Comparison of ENCODE assay signal across 22 cellular contexts in the genomic region with DNA sequence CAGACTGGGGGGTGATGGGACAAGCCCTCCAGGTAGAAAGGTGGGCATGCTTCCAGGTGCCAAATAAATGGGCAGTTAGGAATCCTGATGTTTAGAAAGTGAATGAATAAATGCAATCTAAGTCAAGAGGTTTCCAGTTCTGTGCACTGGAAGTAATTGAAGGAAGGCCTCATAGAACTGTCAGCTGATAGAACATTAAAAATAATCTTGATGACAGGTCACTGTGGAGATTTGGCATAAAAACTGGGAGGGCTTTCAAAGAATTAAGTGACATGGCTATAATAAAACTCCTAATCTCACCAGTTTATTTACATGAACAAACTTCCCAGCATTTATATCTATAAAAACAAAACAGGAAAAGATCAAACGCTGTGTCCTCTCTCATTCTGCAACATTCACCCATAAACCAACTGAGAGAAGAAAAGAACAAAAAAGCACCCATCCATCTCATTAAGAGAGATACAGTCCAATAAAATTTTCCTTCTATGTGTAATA.
"Had no signal": no experiment of that assay in that cellular context is flagged by ENCODE, and none has a peak within 500 bp of the region (broad histone marks: within the 10 kb centered on the region; RNA-seq: fewer than 3 reads in every experiment).

No MANE protein-coding gene starts in this region.

- H3K27ac Mint-ChIP-seq: activated T-helper 2 cell treated with anti-CD3 and anti-CD28 coated beads, Interferon-gamma antibody, Interleukin-2, Interleukin-4, amounts not matched to agents 10 μg/mL and 5 μg/mL and 100 μg/mL, durations not matched to agents 14 hours and 24 hours and 36 hours had no signal

- H3K9me3 ChIP-seq: MG63, Peyer's patch, SJCRH30, SK-N-SH had no signal

- H3K4me3 ChIP-seq: MG63, Peyer's patch, SJCRH30 had no signal

- ATAC-seq: activated CD4-positive, CD25-positive, alpha-beta regulatory T cell treated with anti-CD3 and anti-CD28 coated beads, Interleukin-2, amount 50 U/mL, for 24 hours; activated naive CD4-positive, alpha-beta T cell treated with anti-CD3 and anti-CD28 coated beads, Interleukin-2, amount 50 U/mL, for 72 hours; activated T-cell treated with anti-CD3 and anti-CD28 coated beads, Interleukin-2, amount 50 U/mL, for 72 hours had no signal

- H3K4me3 Mint-ChIP-seq: activated CD4-positive, alpha-beta T cell treated with anti-CD3 and anti-CD28 coated beads, Interleukin-2, amount 10 ng/mL, durations not matched to agents 24 days and 14 days; activated T-cell treated with anti-CD3 and anti-CD28 coated beads, Interleukin-2, amount 50 U/mL, for 72 hours had no signal

- H3K27ac ChIP-seq: Peyer's patch, RWPE1, SJCRH30 had no signal

- H3K9me3 Mint-ChIP-seq: activated CD4-positive, alpha-beta T cell treated with anti-CD3 and anti-CD28 coated beads, Interleukin-2, amount 10 ng/mL, durations not matched to agents 24 days and 14 days; activated naive CD4-positive, alpha-beta T cell treated with anti-CD3 and anti-CD28 coated beads, Interleukin-2, amount 50 U/mL, for 72 hours; activated T-cell treated with anti-CD3 and anti-CD28 coated beads, Interleukin-2, amount 50 U/mL, for 72 hours; activated T-helper 2 cell treated with anti-CD3 and anti-CD28 coated beads, Interferon-gamma antibody, Interleukin-2, Interleukin-4, amounts not matched to agents 10 μg/mL and 5 μg/mL and 100 μg/mL, durations not matched to agents 14 hours and 24 hours and 36 hours had no signal

- DNase-seq: activated CD4-positive, alpha-beta T cell treated with anti-CD3 and anti-CD28 coated beads, Interleukin-2, amount 10 ng/mL, durations not matched to agents 24 days and 14 days; activated CD4-positive, alpha-beta T cell treated with anti-CD3 and anti-CD28 coated beads, Interleukin-2, amount 50 U/mL, for 48 hours; activated CD8-positive, alpha-beta memory T cell treated with anti-CD3 and anti-CD28 coated beads, Interleukin-2, amount 50 U/mL, for 4 hours; activated T-cell treated with anti-CD3 and anti-CD28 coated beads, Interleukin-2, amount 50 U/mL, for 72 hours; MG63; NCI-H1105; NCI-H1436; NCI-H1694 treated with DMSO at 0.1 percent for 48 hours; NCI-H2029 treated with DMSO at 0.1 percent for 48 hours; NCI-H345; NCI-H510A; NCI-H526 treated with DMSO at 0.1 percent for 48 hours; NCI-H82; Peyer's patch; Right ventricle myocardium superior; SJCRH30; SK-N-SH; T-helper 1 cell had no signal

- H3K27me3 Mint-ChIP-seq: activated CD4-positive, alpha-beta T cell treated with anti-CD3 and anti-CD28 coated beads, Interleukin-2, amount 10 ng/mL, durations not matched to agents 24 days and 14 days had no signal

- H3K36me3 Mint-ChIP-seq: activated naive CD4-positive, alpha-beta T cell treated with anti-CD3 and anti-CD28 coated beads, Interleukin-2, amount 50 U/mL, for 72 hours had no signal

- H3K36me3 ChIP-seq: MG63, Peyer's patch, SJCRH30 had no signal
